In genomic region chr12:39442895-39443703, GRCh38 we compare ENCODE assay signal across 1 cellular context.
TF ChIP-seq lines count a peak whose summit lies in the region.

Gene KIF21A, minus strand, starts transcription at chr12:39443120. Its CDS starts 150 bp downstream, at chr12:39442970.

TF ChIP-seq in HepG2, 621 proteins besides CTCF, POLR2A, EP300 and RAD21 (continued from another document and continues in another):
- TF ChIP-seq TCF12 (IDR thresholded peaks at IDR 0.05) (no peak), TCF12 (CRISPR knock-in tag; IDR thresholded peaks at IDR 0.05) (peak; percentile 71), FOXA3 (CRISPR knock-in tag; IDR thresholded peaks at IDR 0.05) (peak; percentile 52), GATAD2A (CRISPR knock-in tag; IDR thresholded peaks at IDR 0.05) (peak; percentile 6), CHCHD3 (CRISPR knock-in tag; IDR thresholded peaks at IDR 0.05) (no peak), ZNF264 (CRISPR knock-in tag; IDR thresholded peaks at IDR 0.05) (no peak; the same call in 1 of the 2 replicates), KLF13 (CRISPR knock-in tag; IDR thresholded peaks at IDR 0.05) (no peak), PHF21A (CRISPR knock-in tag; IDR thresholded peaks at IDR 0.05) (no peak; the same call in 1 of the 2 replicates), ZBED4 (CRISPR knock-in tag; IDR thresholded peaks at IDR 0.05; ENCODE audit: borderline replicate concordance) (peak; percentile 11; the same call in 1 of the 2 replicates), ARID4A (CRISPR knock-in tag; IDR thresholded peaks at IDR 0.05; ENCODE audit: borderline replicate concordance) (peak; percentile 68; the same call in 1 of the 2 replicates), ZBTB10 (CRISPR knock-in tag; IDR thresholded peaks at IDR 0.05; ENCODE audit: borderline replicate concordance) (no peak), ZNF782 (CRISPR knock-in tag; IDR thresholded peaks at IDR 0.05; ENCODE audit: borderline replicate concordance) (peak; percentile 11; the same call in 1 of the 2 replicates), HNRNPLL (IDR thresholded peaks at IDR 0.05; ENCODE audit: low read depth, low read length, poor library complexity, severe bottlenecking) (no peak), ZNF776 (CRISPR knock-in tag; IDR thresholded peaks at IDR 0.05) (no peak), SIN3B (IDR thresholded peaks at IDR 0.05; ENCODE audit: low read length) (0 out of 2 replicates have a peak, but pooled peaks have one; percentile 4), ATF6 (CRISPR knock-in tag; conservative IDR thresholded peaks at IDR 0.05) (no peak), AGO2 (optimal IDR thresholded peaks at IDR 0.05; ENCODE audit: low read depth, low read length) (peak; percentile 84), REL (CRISPR knock-in tag; conservative IDR thresholded peaks at IDR 0.05) (peak; percentile 38; the same call in 1 of the 2 replicates), STAT6 (CRISPR knock-in tag; IDR thresholded peaks at IDR 0.05; ENCODE audit: borderline replicate concordance) (no peak), TBL1XR1 (IDR thresholded peaks at IDR 0.05; ENCODE audit: borderline replicate concordance, low read length, partially characterized antibody) (peak; percentile 19), HHEX (CRISPR knock-in tag; IDR thresholded peaks at IDR 0.05) (no peak), ZNF337 (CRISPR knock-in tag; IDR thresholded peaks at IDR 0.05; ENCODE audit: borderline replicate concordance, low read depth) (no peak), NPAS2 (CRISPR knock-in tag; IDR thresholded peaks at IDR 0.05; ENCODE audit: borderline replicate concordance) (no peak), FOSL1 (CRISPR knock-in tag; IDR thresholded peaks at IDR 0.05; ENCODE audit: borderline replicate concordance) (no peak), CENPT (CRISPR knock-in tag; IDR thresholded peaks at IDR 0.05; ENCODE audit: low read depth) (0 out of 2 replicates have a peak, but pooled peaks have one; percentile 63), ARID5B (CRISPR knock-in tag; IDR thresholded peaks at IDR 0.05) (peak; percentile 49; the same call in 1 of the 2 replicates), KMT2B (CRISPR knock-in tag; IDR thresholded peaks at IDR 0.05) (peak; percentile 86), FOXO4 (CRISPR knock-in tag; conservative IDR thresholded peaks at IDR 0.05) (0 out of 2 replicates have a peak, but pooled peaks have one; percentile 71), MYNN (CRISPR knock-in tag; IDR thresholded peaks at IDR 0.05; ENCODE audit: low read depth) (peak; percentile 60; the same call in 1 of the 2 replicates), NCOA2 (CRISPR knock-in tag; IDR thresholded peaks at IDR 0.05) (peak; percentile 50; the same call in 1 of the 2 replicates), ATM (IDR thresholded peaks at IDR 0.05; ENCODE audit: borderline replicate concordance) (no peak), POLR2AphosphoS5 (IDR thresholded peaks at IDR 0.05; ENCODE audit: low read depth, low read length) (peak; percentile 73), ZNF879 (CRISPR knock-in tag; IDR thresholded peaks at IDR 0.05) (no peak), RBFOX2 (IDR thresholded peaks at IDR 0.05; ENCODE audit: low read depth, low read length) (peak; percentile 96), ZNF512 (CRISPR knock-in tag; IDR thresholded peaks at IDR 0.05) (no peak)
